ENCODE assay signal across 9 cellular contexts in the genomic region with DNA sequence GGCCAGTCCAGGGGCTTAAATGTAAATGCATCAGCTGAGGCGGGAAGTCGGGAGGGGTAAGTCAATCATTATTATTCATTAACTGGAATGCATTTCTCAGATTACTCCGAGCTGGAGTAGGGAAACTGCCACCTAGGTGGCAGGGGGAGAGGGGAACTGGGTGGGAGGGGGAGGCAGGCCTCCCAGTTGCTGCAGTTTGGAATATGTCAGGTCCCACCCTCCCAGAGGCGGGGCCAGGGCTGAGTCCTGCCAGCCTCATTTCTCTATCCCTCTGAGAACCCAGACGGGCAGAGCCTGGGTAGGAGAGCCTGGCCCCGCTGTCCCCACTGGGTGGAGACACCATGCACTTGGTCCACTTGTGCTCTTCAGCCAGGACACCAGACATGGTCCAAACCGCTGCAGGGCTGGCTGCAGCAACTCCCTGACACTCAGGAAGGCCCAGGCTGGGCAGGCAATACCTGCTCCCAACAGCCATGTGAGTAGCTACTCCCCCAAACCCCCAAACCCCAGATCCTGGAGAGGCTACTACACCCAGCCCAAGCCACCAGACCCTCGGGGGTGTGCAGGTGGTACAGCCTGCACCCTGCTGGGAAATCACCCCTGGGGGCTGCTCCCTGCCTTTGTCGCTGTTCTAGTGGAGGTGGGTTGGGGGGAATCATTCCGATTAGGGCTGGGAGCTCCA. TPM values are rescaled to one million over a fixed set of nuclear protein-coding genes. Genes with fewer than 3 reads are reported as not detected.
DNase-seq lines count a peak whose midpoint lies in the region; ATAC-seq and TF ChIP-seq lines count a peak whose summit lies in the region.
"Had no signal": no experiment of that assay in that cellular context is flagged by ENCODE, and none has a peak within 500 bp of the region (broad histone marks: within the 10 kb centered on the region; RNA-seq: fewer than 3 reads in every experiment).

A gene with protein sequence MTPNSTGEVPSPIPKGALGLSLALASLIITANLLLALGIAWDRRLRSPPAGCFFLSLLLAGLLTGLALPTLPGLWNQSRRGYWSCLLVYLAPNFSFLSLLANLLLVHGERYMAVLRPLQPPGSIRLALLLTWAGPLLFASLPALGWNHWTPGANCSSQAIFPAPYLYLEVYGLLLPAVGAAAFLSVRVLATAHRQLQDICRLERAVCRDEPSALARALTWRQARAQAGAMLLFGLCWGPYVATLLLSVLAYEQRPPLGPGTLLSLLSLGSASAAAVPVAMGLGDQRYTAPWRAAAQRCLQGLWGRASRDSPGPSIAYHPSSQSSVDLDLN (plus strand): TSS at position 274 of the 682 bp plus-strand sequence. CDS start 1,710 bp downstream, outside the sequence.

- peaks cover 5 to 29% of the 10 kb centered on the region in 2 donors for H3K36me3 ChIP-seq in lung (ENCODE audit: control insufficient read depth in 2 of 2, insufficient read depth in 2 of 2, low read length in 2 of 2)

- no peak for ATAC-seq in lung (ENCODE audit: insufficient read depth, low FRiP score)
- ATAC-seq in GM18858 (IDR thresholded peaks at IDR 0.05; ENCODE audit: unreplicated experiment): no peak

- no peaks in the 10 kb centered on the region for H3K9me3 ChIP-seq in lung (ENCODE audit: control insufficient read depth in 2 of 2, insufficient read depth in 1 of 2, low read length in 1 of 2)

- DNase-seq in NCI-H748 (lab: John Stamatoyannopoulos, UW; ENCODE audit: unreplicated experiment) (peak; percentile 14), NCI-H748 treated with DMSO at 0.1 percent for 48 hours (lab: John Stamatoyannopoulos, UW) (no peak), lung (ENCODE audit: low spot score) (no peak), NCI-H2029 treated with DMSO at 0.1 percent for 48 hours (lab: John Stamatoyannopoulos, UW) (no peak)
- no peak for DNase-seq in stimulated activated CD4-positive, alpha-beta T cell treated with anti-CD3 and anti-CD28 coated beads, Interleukin-1b, Interleukin-23, amount 100 ng/mL, for 48 hours

- WGBS in lung, 2 donors: 64 to 68% methylated on average over 10 of the region's 10 CpGs

- TF ChIP-seq CTCF in lung (IDR thresholded peaks at IDR 0.05; ENCODE audit: control extremely low read depth, extremely low read depth): no peak

- H3K27ac ChIP-seq in angular gyrus (ENCODE audit: low read depth, low read length) (peak within 1 kb of the TSS; percentile 15), lung (ENCODE audit: low read depth in 1 of 2, low read length in 1 of 2) (peak within 1 kb of the TSS; percentile 5 to 73), temporal lobe (ENCODE audit: low read depth, low read length) (peak within 1 kb of the TSS; percentile 64)

- peaks cover 0 to 34% of the 10 kb centered on the region in 2 donors for H3K4me1 ChIP-seq in lung (ENCODE audit: control insufficient read depth in 2 of 2, insufficient read depth in 2 of 2, low read length in 2 of 2)

- H3K4me3 ChIP-seq in lung: no peak within 1 kb of the TSS

- H3K27me3 ChIP-seq in lung (ENCODE audit: control insufficient read depth, insufficient read depth): no peaks in the 10 kb centered on the region

RNA-seq across cellular contexts. Expression of the gene that starts here (rescaled TPM):
- total RNA-seq in lung: 1 to 10 TPM in 1 of 2 donors, under 1 TPM in 1; 0.60 to 3.2 TPM
- 1 to 10 TPM; 1.0 to 3.3 TPM for polyA plus RNA-seq in lung
- 0.25 TPM for total RNA-seq in temporal lobe
- polyA plus RNA-seq: AG04450 had no signal
